8 cellular contexts compared by ENCODE assay signal in genomic region chr11:96187779-96188624, GRCh38.
A peak's percentile ranks its signal among the peaks of the same experiment; 100 is the strongest.
DNase-seq lines count a peak whose midpoint lies in the region; ATAC-seq lines count a peak whose summit lies in the region.

No MANE protein-coding gene starts in this region.

- H3K9me3 Mint-ChIP-seq in activated naive CD8-positive, alpha-beta T cell treated with anti-CD3 and anti-CD28 coated beads, Interleukin-2, amount 50 U/mL, for 24 hours: peaks cover 3% of the 10 kb centered on the region

- ATAC-seq in activated naive CD8-positive, alpha-beta T cell treated with anti-CD3 and anti-CD28 coated beads, Interleukin-2, amount 50 U/mL, for 24 hours: peak; percentile 85
- no peak for ATAC-seq in HG03196 (IDR thresholded peaks at IDR 0.05; ENCODE audit: unreplicated experiment)
- no peak for ATAC-seq in HG02852 (IDR thresholded peaks at IDR 0.05; ENCODE audit: unreplicated experiment)

- peaks cover 18% of the 10 kb centered on the region for H3K36me3 Mint-ChIP-seq in activated naive CD8-positive, alpha-beta T cell treated with anti-CD3 and anti-CD28 coated beads, Interleukin-2, amount 50 U/mL, for 24 hours (ENCODE audit: low read depth)

- peak overlapping the region; percentile 66 for H3K4me3 Mint-ChIP-seq in activated naive CD8-positive, alpha-beta T cell treated with anti-CD3 and anti-CD28 coated beads, Interleukin-2, amount 50 U/mL, for 24 hours

- H3K4me1 Mint-ChIP-seq in activated naive CD8-positive, alpha-beta T cell treated with anti-CD3 and anti-CD28 coated beads, Interleukin-2, amount 50 U/mL, for 24 hours: peaks cover 87% of the 10 kb centered on the region

- H3K27me3 Mint-ChIP-seq in activated naive CD8-positive, alpha-beta T cell treated with anti-CD3 and anti-CD28 coated beads, Interleukin-2, amount 50 U/mL, for 24 hours: peaks cover 2% of the 10 kb centered on the region

- H3K27ac Mint-ChIP-seq in activated naive CD8-positive, alpha-beta T cell treated with anti-CD3 and anti-CD28 coated beads, Interleukin-2, amount 50 U/mL, for 24 hours: peak overlapping the region; percentile 94

- peak; percentile 47 for DNase-seq in stimulated activated CD4-positive, alpha-beta T cell treated with anti-CD3 and anti-CD28 coated beads, Interleukin-15, amount 100 ng/mL, for 24 hours
- DNase-seq in stimulated activated CD4-positive, alpha-beta T cell treated with anti-CD3 and anti-CD28 coated beads, Interleukin-4, amount 100 ng/mL, for 24 hours: no peak
- DNase-seq in activated naive CD8-positive, alpha-beta T cell treated with anti-CD3 and anti-CD28 coated beads, Interleukin-2, amount 50 U/mL, for 24 hours: peak; percentile 49
- DNase-seq in kidney glomerular epithelial cell (lab: John Stamatoyannopoulos, UW): peak; percentile 77
- no peak for DNase-seq in NCI-H526 treated with DMSO at 0.1 percent for 48 hours (lab: John Stamatoyannopoulos, UW)
- DNase-seq in inferior parietal cortex (ENCODE audit: extremely low spot score): no peak

Comparison
In these comparisons a context has a peak if more than half of its experiments do, and no peak if none do; other contexts are left out.
1. DNase-seq: peak in stimulated activated CD4-positive, alpha-beta T cell treated with anti-CD3 and anti-CD28 coated beads, Interleukin-15, amount 100 ng/mL, for 24 hours (single experiment), activated naive CD8-positive, alpha-beta T cell treated with anti-CD3 and anti-CD28 coated beads, Interleukin-2, amount 50 U/mL, for 24 hours (single experiment) and kidney glomerular epithelial cell (single experiment); none in stimulated activated CD4-positive, alpha-beta T cell treated with anti-CD3 and anti-CD28 coated beads, Interleukin-4, amount 100 ng/mL, for 24 hours (single experiment), NCI-H526 treated with DMSO at 0.1 percent for 48 hours (single experiment) and inferior parietal cortex (single experiment).